16 cellular contexts compared by ENCODE assay signal in genomic region chr7:138468244-138469123, GRCh38. TPM values are rescaled to one million over a fixed set of nuclear protein-coding genes. Genes with fewer than 3 reads are reported as not detected.
DNase-seq lines count a peak whose midpoint lies in the region; ATAC-seq and TF ChIP-seq lines count a peak whose summit lies in the region.
"Had no signal": no experiment of that assay in that cellular context is flagged by ENCODE, and none has a peak within 500 bp of the region (broad histone marks: within the 10 kb centered on the region; RNA-seq: fewer than 3 reads in every experiment).

No MANE protein-coding gene starts in this region.

- peaks cover 36% of the 10 kb centered on the region for H3K4me1 Mint-ChIP-seq in progenitor cell of endocrine pancreas (ENCODE audit: low read depth)

- H3K9me3 Mint-ChIP-seq in progenitor cell of endocrine pancreas (ENCODE audit: low read depth) = peaks cover 4% of the 10 kb centered on the region
- H3K9me3 Mint-ChIP-seq: activated T-cell treated with anti-CD3 and anti-CD28 coated beads, Interleukin-2, amount 50 U/mL, for 24 hours; stimulated activated effector memory CD8-positive, alpha-beta T cell treated with anti-CD3 and anti-CD28 coated beads, Interleukin-12 subunit alpha, Interleukin-12 subunit beta, amount 100 ng/mL, for 72 hours had no signal

- H3K27me3 ChIP-seq in HUES48 (ENCODE audit: control insufficient read depth, insufficient read depth, low read length) (no peaks in the 10 kb centered on the region), iPS-20b (ENCODE audit: insufficient read depth, low read length) (no peaks in the 10 kb centered on the region)
- H3K27me3 ChIP-seq: BLaER1 treated with 17β-estradiol and CSF1 and Interleukin-3, amounts not matched to agents 10 nM and 100 nM had no signal

- no peak overlapping the region for H3K4me3 Mint-ChIP-seq in progenitor cell of endocrine pancreas (ENCODE audit: low read depth)
- H3K4me3 Mint-ChIP-seq: activated CD4-positive, alpha-beta T cell treated with anti-CD3 and anti-CD28 coated beads for 36 hours; activated T-cell treated with anti-CD3 and anti-CD28 coated beads, Interleukin-2, amount 50 U/mL, for 24 hours; stimulated activated effector memory CD8-positive, alpha-beta T cell treated with anti-CD3 and anti-CD28 coated beads, Interleukin-12 subunit alpha, Interleukin-12 subunit beta, amount 100 ng/mL, for 72 hours had no signal

- H3K9me3 ChIP-seq in HUES48 (ENCODE audit: control insufficient read depth, insufficient read depth, low read length) (no peaks in the 10 kb centered on the region), iPS-20b (ENCODE audit: insufficient read depth, low read depth, low read length) (no peaks in the 10 kb centered on the region)

- H3K36me3 ChIP-seq in HUES48 (ENCODE audit: control insufficient read depth, insufficient read depth, low read length) (peaks cover 63% of the 10 kb centered on the region), iPS-20b (ENCODE audit: insufficient read depth, low read depth, low read length) (peaks cover 41% of the 10 kb centered on the region)

- H3K27me3 Mint-ChIP-seq in progenitor cell of endocrine pancreas = no peaks in the 10 kb centered on the region
- H3K27me3 Mint-ChIP-seq: activated CD4-positive, alpha-beta T cell treated with anti-CD3 and anti-CD28 coated beads for 36 hours; activated T-cell treated with anti-CD3 and anti-CD28 coated beads, Interleukin-2, amount 50 U/mL, for 24 hours had no signal

- DNase-seq in astrocyte of the spinal cord (ENCODE audit: low read depth, low spot score) (peak; percentile 7), progenitor cell of endocrine pancreas (ENCODE audit: low spot score, unreplicated experiment) (no peak), T-helper 1 cell (no peak), KBM-7 (no peak)
- DNase-seq: activated CD4-positive, alpha-beta T cell treated with anti-CD3 and anti-CD28 coated beads for 36 hours; activated T-cell treated with anti-CD3 and anti-CD28 coated beads, Interleukin-2, amount 50 U/mL, for 24 hours; amniotic stem cell; effector CD8-positive, alpha-beta T cell; stimulated activated CD4-positive, alpha-beta T cell treated with anti-CD3 and anti-CD28 coated beads, Interleukin-2, amount 100 ng/mL, for 48 hours had no signal

- peaks cover 51% of the 10 kb centered on the region for H3K4me1 ChIP-seq in HUES48 (ENCODE audit: control insufficient read depth, insufficient read depth, low read length)
- peaks cover 31% of the 10 kb centered on the region; the same call in 1 of the 2 replicates for H3K4me1 ChIP-seq in iPS-20b (ENCODE audit: insufficient read depth, low read length)
- H3K4me1 ChIP-seq: BLaER1 treated with 17β-estradiol and CSF1 and Interleukin-3, amounts not matched to agents 10 nM and 100 nM had no signal

- peaks cover 28% of the 10 kb centered on the region for H3K36me3 Mint-ChIP-seq in progenitor cell of endocrine pancreas (ENCODE audit: insufficient read depth)

- H3K27ac Mint-ChIP-seq in progenitor cell of endocrine pancreas = peak overlapping the region; percentile 57
- H3K27ac Mint-ChIP-seq: activated CD4-positive, alpha-beta T cell treated with anti-CD3 and anti-CD28 coated beads for 36 hours; activated T-cell treated with anti-CD3 and anti-CD28 coated beads, Interleukin-2, amount 50 U/mL, for 24 hours; stimulated activated effector memory CD8-positive, alpha-beta T cell treated with anti-CD3 and anti-CD28 coated beads, Interleukin-12 subunit alpha, Interleukin-12 subunit beta, amount 100 ng/mL, for 72 hours had no signal

- H3K27ac ChIP-seq in HUES48 (ENCODE audit: low read depth, low read length) (no peak overlapping the region), iPS-20b (ENCODE audit: low read length) (no peak overlapping the region)
- H3K27ac ChIP-seq: BLaER1 treated with 17β-estradiol and CSF1 and Interleukin-3, amounts not matched to agents 10 nM and 100 nM; parathyroid adenoma had no signal

- no peak overlapping the region for H3K9ac ChIP-seq in HUES48 (ENCODE audit: low read depth, low read length)
- H3K9ac ChIP-seq in iPS-20b (ENCODE audit: low read depth, low read length) = no peak overlapping the region
- H3K9ac ChIP-seq: BLaER1 treated with 17β-estradiol and CSF1 and Interleukin-3, amounts not matched to agents 10 nM and 100 nM; parathyroid adenoma had no signal

- TF ChIP-seq CTCF in astrocyte of the spinal cord (IDR thresholded peaks at IDR 0.05; ENCODE audit: low read depth, low read length) (no peak), progenitor cell of endocrine pancreas (IDR thresholded peaks at IDR 0.05; ENCODE audit: unreplicated experiment) (no peak)

- H3K4me3 ChIP-seq in HUES48 (ENCODE audit: low read depth, low read length) (0 out of 2 replicates have a peak overlapping the region, but pooled peaks have one; percentile 1), astrocyte of the spinal cord (ENCODE audit: low read depth, low read length) (no peak overlapping the region), iPS-20b (ENCODE audit: low read length) (peak overlapping the region; percentile 35; the same call in 1 of the 2 replicates)
- H3K4me3 ChIP-seq: BLaER1 treated with 17β-estradiol and CSF1 and Interleukin-3, amounts not matched to agents 10 nM and 100 nM had no signal

- in situ Hi-C loops in astrocyte of the spinal cord (cut with HindIII; ENCODE audit: low sequenced_read_pairs) = no loop called here
- in situ Hi-C loops in KBM-7 (cut with MboI; ENCODE audit: low pct_unique_long_range_greater_than_20kb, low sequenced_read_pairs) = no loop called here

- ATAC-seq in HG02840 (IDR thresholded peaks at IDR 0.05; ENCODE audit: low FRiP score, unreplicated experiment) (no peak), HG02970 (IDR thresholded peaks at IDR 0.05; ENCODE audit: low FRiP score, unreplicated experiment) (no peak)
- ATAC-seq: activated CD4-positive, alpha-beta T cell treated with anti-CD3 and anti-CD28 coated beads for 36 hours; stimulated activated effector memory CD8-positive, alpha-beta T cell treated with anti-CD3 and anti-CD28 coated beads, Interleukin-12 subunit alpha, Interleukin-12 subunit beta, amount 100 ng/mL, for 72 hours had no signal

RNA-seq across cellular contexts. Expression of gene TRIM24, which starts 8.4 kb away (rescaled TPM):
- total RNA-seq in progenitor cell of endocrine pancreas = 112 and 114 TPM in 2 replicates
